ENCODE assay signal across 8 cellular contexts in the genomic region with DNA sequence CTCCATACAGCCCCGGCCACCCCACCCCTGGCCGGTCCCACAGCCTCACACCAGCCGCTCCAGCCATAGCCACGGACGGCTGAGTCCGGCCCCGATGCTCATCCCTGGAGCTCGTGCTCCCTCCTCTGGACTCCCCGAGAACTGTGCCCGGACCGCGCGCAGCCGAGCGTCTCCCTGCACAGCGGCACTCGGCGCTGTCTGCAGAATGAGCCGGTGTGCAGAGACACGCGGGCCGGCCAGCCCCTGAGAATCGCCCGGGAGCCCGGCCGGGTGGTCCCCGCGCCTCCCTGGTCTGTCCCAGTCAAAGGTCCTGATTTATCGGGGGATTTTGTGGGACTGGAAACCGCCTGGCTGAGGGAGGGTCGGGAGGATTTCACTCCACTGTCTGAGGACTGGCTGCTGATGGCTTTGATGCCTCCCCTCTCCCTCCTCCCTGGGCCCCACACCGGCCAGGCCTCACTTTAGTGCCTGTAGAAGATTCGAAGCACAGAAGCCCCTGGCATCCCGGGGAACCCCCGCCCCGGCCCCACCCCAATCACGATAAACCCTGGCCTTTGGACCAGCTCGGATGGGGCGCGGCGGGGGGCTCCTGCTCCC.
A peak's percentile ranks its signal among the peaks of the same experiment; 100 is the strongest.
DNase-seq lines count a peak whose midpoint lies in the region; ATAC-seq and TF ChIP-seq lines count a peak whose summit lies in the region.

No MANE protein-coding gene starts in this region.

- H3K4me3 ChIP-seq in AG10803 (ENCODE audit: low read length) (no peak overlapping the region), mucosa of descending colon (no peak overlapping the region)

- peaks cover 6% of the 10 kb centered on the region for H3K4me1 Mint-ChIP-seq in activated CD4-positive, alpha-beta memory T cell treated with anti-CD3 and anti-CD28 coated beads, Interleukin-2, amount 10 ng/mL, durations not matched to agents 7 days and 5 days

- no peaks in the 10 kb centered on the region for H3K36me3 Mint-ChIP-seq in activated CD4-positive, alpha-beta memory T cell treated with anti-CD3 and anti-CD28 coated beads, Interleukin-2, amount 10 ng/mL, durations not matched to agents 7 days and 5 days (ENCODE audit: low read depth)

- intact Hi-C loops in mucosa of descending colon (cut with DNase I, micrococcal nuclease) = no loop called here

- H3K9me3 ChIP-seq in mucosa of descending colon = no peaks in the 10 kb centered on the region

- H3K36me3 ChIP-seq in mucosa of descending colon (ENCODE audit: low read depth) = no peaks in the 10 kb centered on the region

- peaks cover 37% of the 10 kb centered on the region for H3K27me3 Mint-ChIP-seq in activated CD4-positive, alpha-beta memory T cell treated with anti-CD3 and anti-CD28 coated beads, Interleukin-2, amount 10 ng/mL, durations not matched to agents 7 days and 5 days

- peak; percentile 19 for DNase-seq in AG10803 (ENCODE audit: low read depth)
- DNase-seq in GM19240 (ENCODE audit: insufficient read length, low spot score) = peak; percentile 70
- DNase-seq in NCI-H2227 treated with DMSO at 0.1 percent for 48 hours (lab: John Stamatoyannopoulos, UW) = peak; percentile 35
- peak; percentile 80 for DNase-seq in activated CD4-positive, alpha-beta memory T cell treated with anti-CD3 and anti-CD28 coated beads, Interleukin-2, amount 10 ng/mL, durations not matched to agents 7 days and 5 days
- DNase-seq in effector CD8-positive, alpha-beta T cell (lab: John Stamatoyannopoulos, UW) = peak; percentile 34
- DNase-seq in mucosa of descending colon = peak in 2 of 3 donors; percentile 55 to 73
- peak; percentile 10 to 44 for DNase-seq in stimulated activated CD8-positive, alpha-beta memory T cell treated with anti-CD3 and anti-CD28 coated beads, Interleukin-4, amount 100 ng/mL, for 4 hours (ENCODE audit: low read depth in 2 of 2, low spot score in 1 of 2)
- DNase-seq in middle frontal gyrus (ENCODE audit: extremely low spot score, low spot score) = no peak

- POLR2A ChIA-PET in activated CD4-positive, alpha-beta memory T cell treated with anti-CD3 and anti-CD28 coated beads, Interleukin-2, amount 10 ng/mL, durations not matched to agents 7 days and 5 days (lab: Charles Lee) = no interaction called here

- H3K4me1 ChIP-seq in mucosa of descending colon (ENCODE audit: low read depth) = no peaks in the 10 kb centered on the region

- H3K9me3 Mint-ChIP-seq in activated CD4-positive, alpha-beta memory T cell treated with anti-CD3 and anti-CD28 coated beads, Interleukin-2, amount 10 ng/mL, durations not matched to agents 7 days and 5 days = no peaks in the 10 kb centered on the region

- CTCF ChIA-PET in activated CD4-positive, alpha-beta memory T cell treated with anti-CD3 and anti-CD28 coated beads, Interleukin-2, amount 10 ng/mL, durations not matched to agents 7 days and 5 days (lab: Charles Lee) = interaction anchor here (1.2 kb wide), 1 partner anchor 67 kb away, joined by 3 read pairs; no protein-coding TSS in a partner anchor

- peak; percentile 88 for ATAC-seq in mucosa of descending colon

- TF ChIP-seq CTCF in AG10803 (conservative IDR thresholded peaks at IDR 0.05; ENCODE audit: low read length) (peak; percentile 47), mucosa of descending colon (IDR thresholded peaks at IDR 0.05) (peak; percentile 44)

- H3K27ac Mint-ChIP-seq in activated CD4-positive, alpha-beta memory T cell treated with anti-CD3 and anti-CD28 coated beads, Interleukin-2, amount 10 ng/mL, durations not matched to agents 7 days and 5 days = no peak overlapping the region

- H3K4me3 Mint-ChIP-seq in activated CD4-positive, alpha-beta memory T cell treated with anti-CD3 and anti-CD28 coated beads, Interleukin-2, amount 10 ng/mL, durations not matched to agents 7 days and 5 days = peak overlapping the region; percentile 68
